25 cellular contexts compared by ENCODE assay signal in the genomic region with DNA sequence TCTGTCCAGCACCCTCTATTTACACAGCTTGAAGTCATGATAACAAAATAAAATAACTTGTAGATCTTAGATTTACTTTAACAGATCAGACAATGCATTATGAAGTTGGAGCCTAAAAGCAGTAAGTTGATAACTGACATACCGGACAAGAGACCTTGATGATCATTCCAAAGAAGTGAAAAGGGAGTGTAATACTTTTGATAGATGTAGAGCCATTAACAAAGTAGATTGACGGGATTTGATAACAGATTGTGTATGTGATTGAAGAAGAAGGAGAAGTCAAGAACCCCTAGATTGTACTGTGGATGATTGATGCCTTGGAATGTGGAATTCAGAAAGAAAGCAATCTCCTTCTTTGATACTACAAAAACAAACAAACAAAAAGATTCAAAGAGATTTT.
"Had no signal": no experiment of that assay in that cellular context is flagged by ENCODE, and none has a peak within 500 bp of the region (broad histone marks: within the 10 kb centered on the region; RNA-seq: fewer than 3 reads in every experiment).

No MANE protein-coding gene starts in this region.

- H3K4me1 ChIP-seq: body of pancreas, Peyer's patch had no signal

- H3K36me3 ChIP-seq: Peyer's patch had no signal

- DNase-seq: activated B cell treated with CpG ODN at 0.5 μM for 24 hours; activated CD4-positive, alpha-beta T cell treated with anti-CD3 and anti-CD28 coated beads for 1 hour; activated CD4-positive, alpha-beta T cell treated with anti-CD3 and anti-CD28 coated beads, Interleukin-2, amount 10 ng/mL, durations not matched to agents 24 days and 14 days; activated CD4-positive, alpha-beta T cell treated with anti-CD3 and anti-CD28 coated beads, Interleukin-2, amount 50 U/mL, for 48 hours; activated CD8-positive, alpha-beta memory T cell treated with anti-CD3 and anti-CD28 coated beads, Interleukin-2, amount 10 ng/mL, durations not matched to agents 7 days and 5 days; activated effector memory CD4-positive, alpha-beta T cell treated with Interleukin-2 at 50 U/mL for 16 hours; activated naive CD4-positive, alpha-beta T cell; activated T-cell treated with anti-CD3 and anti-CD28 coated beads, Interleukin-2, amount 50 U/mL, for 24 hours; aorta; body of pancreas; central memory CD4-positive, alpha-beta T cell; Kasumi-1; NCI-H1048; NCI-H1930; NCI-H2171; NCI-H2227 treated with DMSO at 0.1 percent for 48 hours; NCI-H510A; NCI-H526 treated with DMSO at 0.1 percent for 48 hours; NCI-H82; Peyer's patch; T-cell; T-helper 2 cell; T1000 had no signal

- ATAC-seq: activated CD8-positive, alpha-beta memory T cell treated with anti-CD3 and anti-CD28 coated beads, Interleukin-2, amount 10 ng/mL, durations not matched to agents 7 days and 5 days; body of pancreas; T-cell had no signal

- FAIRE-seq: bronchial epithelial cell, TTC549 had no signal

- H3K9me3 ChIP-seq: body of pancreas, Peyer's patch had no signal

- H3K27ac ChIP-seq: body of pancreas, Peyer's patch had no signal

- H3K4me3 ChIP-seq: body of pancreas, Peyer's patch had no signal

- H3K27me3 ChIP-seq: body of pancreas, Peyer's patch had no signal
